Comparison of ENCODE assay signal across 19 cellular contexts in genomic region chr7:25095516-25096345, GRCh38.
"Had no signal": no experiment of that assay in that cellular context is flagged by ENCODE, and none has a peak within 500 bp of the region (broad histone marks: within the 10 kb centered on the region; RNA-seq: fewer than 3 reads in every experiment).

No MANE protein-coding gene starts in this region.

- H3K4me3 Mint-ChIP-seq: activated B cell treated with CpG ODN at 0.5 μM for 24 hours; activated CD8-positive, alpha-beta T cell treated with anti-CD3 and anti-CD28 coated beads for 36 hours; activated naive CD8-positive, alpha-beta T cell treated with anti-CD3 and anti-CD28 coated beads for 36 hours; activated T-helper 17 cell treated with anti-CD3 and anti-CD28 coated beads, Interleukin-2, amount 50 U/mL, for 72 hours; naive thymus-derived CD4-positive, alpha-beta T cell; stimulated activated memory B cell treated with anti-CD40 and anti-IgM and Interleukin-4, amounts not matched to agents 10 μg/mL and 1 μg/mL and 100 μg/mL, for 72 hours had no signal

- H3K36me3 ChIP-seq: gastrocnemius medialis, heart left ventricle, ovary, sigmoid colon, thoracic aorta, upper lobe of left lung had no signal

- H3K4me3 ChIP-seq: gastrocnemius medialis, heart left ventricle, ovary, sigmoid colon, thoracic aorta, upper lobe of left lung had no signal

- DNase-seq: activated B cell treated with CpG ODN at 0.5 μM for 24 hours; activated CD4-positive, alpha-beta T cell treated with anti-CD3 and anti-CD28 coated beads for 4 hours; activated CD8-positive, alpha-beta T cell treated with anti-CD3 and anti-CD28 coated beads for 36 hours; activated naive CD4-positive, alpha-beta T cell; activated naive CD8-positive, alpha-beta T cell treated with anti-CD3 and anti-CD28 coated beads for 36 hours; activated T-cell treated with anti-CD3 and anti-CD28 coated beads, Interleukin-2, amount 50 U/mL, for 1 hour; amygdala; gastrocnemius medialis; heart left ventricle; kidney glomerular epithelial cell; mesenchymal stem cell; naive thymus-derived CD4-positive, alpha-beta T cell; ovary; sigmoid colon; stimulated activated CD4-positive, alpha-beta T cell treated with anti-CD3 and anti-CD28 coated beads, Interleukin-4, amount 100 ng/mL, for 4 hours; upper lobe of left lung had no signal

- ATAC-seq: activated CD8-positive, alpha-beta T cell treated with anti-CD3 and anti-CD28 coated beads for 36 hours; activated T-helper 17 cell treated with anti-CD3 and anti-CD28 coated beads, Interleukin-2, amount 50 U/mL, for 72 hours; gastrocnemius medialis; heart left ventricle; naive thymus-derived CD4-positive, alpha-beta T cell; stimulated activated memory B cell treated with anti-CD40 and anti-IgM and Interleukin-4, amounts not matched to agents 10 μg/mL and 1 μg/mL and 100 μg/mL, for 72 hours had no signal

- H3K27ac ChIP-seq: gastrocnemius medialis, heart left ventricle, ovary, sigmoid colon, thoracic aorta, upper lobe of left lung had no signal

- H3K27me3 ChIP-seq: gastrocnemius medialis, heart left ventricle, ovary, upper lobe of left lung had no signal

- H3K36me3 Mint-ChIP-seq: activated naive CD8-positive, alpha-beta T cell treated with anti-CD3 and anti-CD28 coated beads for 36 hours; naive thymus-derived CD4-positive, alpha-beta T cell; stimulated activated memory B cell treated with anti-CD40 and anti-IgM and Interleukin-4, amounts not matched to agents 10 μg/mL and 1 μg/mL and 100 μg/mL, for 72 hours had no signal

- H3K27ac Mint-ChIP-seq: activated B cell treated with CpG ODN at 0.5 μM for 24 hours; activated CD8-positive, alpha-beta T cell treated with anti-CD3 and anti-CD28 coated beads for 36 hours; activated naive CD8-positive, alpha-beta T cell treated with anti-CD3 and anti-CD28 coated beads for 36 hours; activated T-helper 17 cell treated with anti-CD3 and anti-CD28 coated beads, Interleukin-2, amount 50 U/mL, for 72 hours; naive thymus-derived CD4-positive, alpha-beta T cell; stimulated activated memory B cell treated with anti-CD40 and anti-IgM and Interleukin-4, amounts not matched to agents 10 μg/mL and 1 μg/mL and 100 μg/mL, for 72 hours had no signal

- H3K27me3 Mint-ChIP-seq: stimulated activated memory B cell treated with anti-CD40 and anti-IgM and Interleukin-4, amounts not matched to agents 10 μg/mL and 1 μg/mL and 100 μg/mL, for 72 hours had no signal

- H3K9me3 ChIP-seq: gastrocnemius medialis, heart left ventricle, ovary, sigmoid colon, thoracic aorta, upper lobe of left lung had no signal

- H3K4me1 ChIP-seq: sigmoid colon had no signal

- H3K9me3 Mint-ChIP-seq: activated B cell treated with CpG ODN at 0.5 μM for 24 hours; activated CD8-positive, alpha-beta T cell treated with anti-CD3 and anti-CD28 coated beads for 36 hours; activated naive CD8-positive, alpha-beta T cell treated with anti-CD3 and anti-CD28 coated beads for 36 hours; activated T-helper 17 cell treated with anti-CD3 and anti-CD28 coated beads, Interleukin-2, amount 50 U/mL, for 72 hours; stimulated activated memory B cell treated with anti-CD40 and anti-IgM and Interleukin-4, amounts not matched to agents 10 μg/mL and 1 μg/mL and 100 μg/mL, for 72 hours had no signal
